ENCODE assay signal across 8 cellular contexts in genomic region chr17:1487939-1488825, GRCh38. TPM values are rescaled to one million over a fixed set of nuclear protein-coding genes. Genes with fewer than 3 reads are reported as not detected.
DNase-seq lines count a peak whose midpoint lies in the region; ATAC-seq, FAIRE-seq and TF ChIP-seq lines count a peak whose summit lies in the region.

No MANE protein-coding gene starts in this region.

- H3K79me2 ChIP-seq in GM23338 (replicated peaks; ENCODE audit: insufficient read depth) (peaks cover 8% of the 10 kb centered on the region; the same call in 1 of the 2 replicates), endothelial cell of umbilical vein (ENCODE audit: control insufficient read depth, insufficient read depth, low read length) (peaks cover 43% of the 10 kb centered on the region)

- H3K4me1 Mint-ChIP-seq in GM23338 = peaks cover 34% of the 10 kb centered on the region

- H4K20me1 ChIP-seq in GM23338 (replicated peaks; ENCODE audit: insufficient read depth) (no peaks in the 10 kb centered on the region; the same call in 1 of the 2 replicates), endothelial cell of umbilical vein (replicated peaks; ENCODE audit: control insufficient read depth, extremely low read depth, insufficient read depth, low read length) (no peaks in the 10 kb centered on the region)

- H2AFZ ChIP-seq in GM23338 (peak overlapping the region; percentile 78; the same call in 1 of the 2 replicates), endothelial cell of umbilical vein (ENCODE audit: low read depth, low read length) (no peak overlapping the region)

- CTCF ChIA-PET in endothelial cell of umbilical vein (lab: Charles Lee) = interaction anchor here (0.6 to 4.6 kb wide), 5 partner anchors 23 to 142 kb away, joined by 3 to 36 read pairs (median 5); partner anchors contain the start of gene INPP5K

- TF ChIP-seq POLR2A in endothelial cell of umbilical vein (IDR thresholded peaks at IDR 0.05; ENCODE audit: low read depth, low read length) = peak; percentile 60

- peaks cover 50% of the 10 kb centered on the region for H3K27me3 Mint-ChIP-seq in GM23338 (ENCODE audit: insufficient read depth, low read depth, poor library complexity)

- no peaks in the 10 kb centered on the region; the same call in 2 of the 3 replicates for H3K9me3 Mint-ChIP-seq in GM23338

- H3K4me2 ChIP-seq in GM23338 = peak overlapping the region; percentile 85
- H3K4me2 ChIP-seq in endothelial cell of umbilical vein (ENCODE audit: insufficient read depth, low read length) = peak overlapping the region; percentile 15

- H3K9me1 ChIP-seq in endothelial cell of umbilical vein (replicated peaks; ENCODE audit: control insufficient read depth, extremely low read depth, insufficient read depth, low read length) = no peaks in the 10 kb centered on the region

- H3K27ac ChIP-seq in GM23338 (ENCODE audit: low read depth) (no peak overlapping the region), endothelial cell of umbilical vein (ENCODE audit: insufficient read depth, low read depth, low read length) (peak overlapping the region; percentile 61)

- peak; percentile 89 for FAIRE-seq in endothelial cell of umbilical vein (lab: Jason Lieb, UNC)

- H3K9me3 ChIP-seq in endothelial cell of umbilical vein (replicated peaks; ENCODE audit: control insufficient read depth, insufficient read depth, low read length) = no peaks in the 10 kb centered on the region

- peaks cover 36% of the 10 kb centered on the region for H3F3A ChIP-seq in GM23338 (replicated peaks; ENCODE audit: low read depth)

- BruUV-seq in endothelial cell of umbilical vein (replicated peaks; lab: Mats Ljungman, UMichigan) = no TSS peak

- no peak overlapping the region for H3K27ac Mint-ChIP-seq in GM23338

- dilution Hi-C loops in endothelial cell of umbilical vein (cut with MboI; ENCODE audit: extremely low pct_ligation_motif_present, low sequenced_read_pairs) = no loop called here

- peak overlapping the region; percentile 16 for H3K9ac ChIP-seq in endothelial cell of umbilical vein (replicated peaks; ENCODE audit: extremely low read depth, insufficient read depth, low read length)

- H3K36me3 Mint-ChIP-seq in GM23338 (ENCODE audit: low read depth) = peaks cover 8% of the 10 kb centered on the region; the same call in 1 of the 3 replicates

- H3K4me1 ChIP-seq in GM23338 (ENCODE audit: insufficient read depth) (peaks cover 19% of the 10 kb centered on the region), endothelial cell of umbilical vein (ENCODE audit: control insufficient read depth, extremely low read depth, insufficient read depth, low read length) (peaks cover 37% of the 10 kb centered on the region)

- H3K27me3 ChIP-seq in GM23338 (ENCODE audit: insufficient read depth) = peaks cover 46% of the 10 kb centered on the region
- H3K27me3 ChIP-seq in endothelial cell of umbilical vein (ENCODE audit: control insufficient read depth in 2 of 2, insufficient read depth in 2 of 2, low read length in 2 of 2) = no peaks in the 10 kb centered on the region

- H3K4me3 Mint-ChIP-seq in GM23338 = peak overlapping the region; percentile 78

- TF ChIP-seq CTCF in GM23338 (conservative IDR thresholded peaks at IDR 0.05; ENCODE audit: low read depth in 2 of 2) (no peak), endothelial cell of umbilical vein (IDR thresholded peaks at IDR 0.05; ENCODE audit: extremely low read depth in 1 of 2, insufficient read depth in 1 of 2, low read depth in 1 of 2, low read length in 2 of 2) (no peak)

- DNase-seq in C1 segment of cervical spinal cord (lab: John Stamatoyannopoulos, UW) (peak in 12 of 14 donors; percentile 32 to 80 (median 50)), GM23338 (ENCODE audit: low spot score) (peak; percentile 90), NCI-H82 (lab: John Stamatoyannopoulos, UW) (peak; percentile 89), activated T-cell treated with anti-CD3 and anti-CD28 coated beads for 4 hours (peak; percentile 53), endothelial cell of umbilical vein (ENCODE audit: low read depth, low spot score) (peak; percentile 80), mesenteric fat pad (ENCODE audit: low spot score) (peak; percentile 94)
- peak; percentile 59 for DNase-seq in stimulated activated CD8-positive, alpha-beta memory T cell treated with anti-CD3 and anti-CD28 coated beads, Interleukin-12 subunit alpha, Interleukin-12 subunit beta, amount 100 ng/mL, for 4 hours (ENCODE audit: low read depth)

- H3K4me3 ChIP-seq in GM23338 = peak overlapping the region; percentile 65
- H3K4me3 ChIP-seq in endothelial cell of umbilical vein (replicated peaks in 1 of 3; ENCODE audit: insufficient read depth in 1 of 3, low read depth in 1 of 3, low read length in 3 of 3) = peak overlapping the region in 2 of 3 experiments; percentile 15 to 21

- ATAC-seq in GM23338 (peak; percentile 8), HG03342 (IDR thresholded peaks at IDR 0.05; ENCODE audit: unreplicated experiment) (no peak)

- no peaks in the 10 kb centered on the region for H3K9me2 ChIP-seq in GM23338 (ENCODE audit: insufficient read depth)

- intact Hi-C loops in endothelial cell of umbilical vein (cut with micrococcal nuclease) = loop anchor here (1.0 kb wide), 1 partner anchor 32 kb away; the partner anchor contains the start of gene CRK

- no peaks in the 10 kb centered on the region for H3K36me3 ChIP-seq in GM23338 (ENCODE audit: insufficient read depth)
- H3K36me3 ChIP-seq in endothelial cell of umbilical vein (ENCODE audit: control insufficient read depth in 2 of 2, extremely low read depth in 1 of 2, insufficient read depth in 2 of 2, low read length in 2 of 2) = peaks cover 2 to 4% of the 10 kb centered on the region in 2 experiments

- POLR2A ChIA-PET in endothelial cell of umbilical vein (lab: Charles Lee) = interaction anchor here (1.0 kb wide), 1 partner anchor 28 kb away, joined by 4 read pairs; the partner anchor contains the start of gene INPP5K

TF ChIP-seq in GM23338, 12 proteins besides CTCF, POLR2A, EP300 and RAD21:
- peak; percentile 65 for TF ChIP-seq CREB1 (CRISPR knock-in tag; IDR thresholded peaks at IDR 0.05; ENCODE audit: low read depth)
- no peak for TF ChIP-seq STAT1 (IDR thresholded peaks at IDR 0.05; ENCODE audit: unreplicated experiment)
- peak; percentile 30; the same call in 1 of the 2 replicates for TF ChIP-seq POLR2AphosphoS5 (IDR thresholded peaks at IDR 0.05; ENCODE audit: low read depth)

TF ChIP-seq in endothelial cell of umbilical vein, 7 proteins besides CTCF, POLR2A, EP300 and RAD21:
- TF ChIP-seq POLR2AphosphoS5 (IDR thresholded peaks at IDR 0.05; ENCODE audit: insufficient read depth, low read depth, low read length) (peak; percentile 94), JUN (IDR thresholded peaks at IDR 0.05; ENCODE audit: borderline replicate concordance, insufficient read depth, insufficient read length, low read depth) (no peak), FOS (IDR thresholded peaks at IDR 0.05; ENCODE audit: borderline replicate concordance, insufficient read depth, low read length) (peak; percentile 37), MYC (IDR thresholded peaks at IDR 0.05; ENCODE audit: low read depth, low read length) (no peak)
TF ChIP-seq in endothelial cell of umbilical vein: peak in this region for 2.

RNA-seq across cellular contexts. Expression of gene MYO1C, which starts 4.3 kb away (rescaled TPM):
- total RNA-seq in GM23338 (2014; rRNA removed; shearing (Covaris generic)) = 35.2 and 57.1 TPM in 2 replicates
- polyA plus RNA-seq in GM23338 (2016; fragmentation: Nextera tagmentation; extraction: Ambion mirVana) (12.3 and 13.9 TPM in 2 replicates), endothelial cell of umbilical vein (141 and 145 TPM in 2 replicates)
- total RNA-seq in endothelial cell of umbilical vein (195 and 206 TPM in 2 replicates), mesenteric fat pad (552 TPM)
- 124 and 132 TPM in 2 replicates for polyA plus RNA-seq in endothelial cell of umbilical vein (2011; cell fraction: cytosol; rRNA removed)
- 298 and 335 TPM in 2 replicates for polyA plus RNA-seq in endothelial cell of umbilical vein (2011; cell fraction: nucleus; rRNA removed)
- polyA plus RNA-seq in endothelial cell of umbilical vein (2012) = 160 and 189 TPM in 2 replicates
- polyA minus RNA-seq in endothelial cell of umbilical vein = 298 and 349 TPM in 2 replicates
- polyA minus RNA-seq in endothelial cell of umbilical vein (2011; cell fraction: cytosol; rRNA and poly(A)+ RNA removed) = 60.4 TPM
- polyA minus RNA-seq in endothelial cell of umbilical vein (2011; cell fraction: nucleus; rRNA and poly(A)+ RNA removed) = 122 and 135 TPM in 2 replicates

RNA-seq across cellular contexts. Expression of gene INPP5K, which starts 28.2 kb away (rescaled TPM):
- 22.5 and 29.7 TPM in 2 replicates for total RNA-seq in GM23338 (2014; rRNA removed; shearing (Covaris generic))
- 8.4 TPM in 2 replicates for polyA plus RNA-seq in GM23338 (2016; fragmentation: Nextera tagmentation; extraction: Ambion mirVana)
- total RNA-seq in endothelial cell of umbilical vein = 41.3 and 44.2 TPM in 2 replicates
- 53.8 and 54.1 TPM in 2 replicates for polyA plus RNA-seq in endothelial cell of umbilical vein
- 30.0 and 33.1 TPM in 2 replicates for polyA plus RNA-seq in endothelial cell of umbilical vein (2011; cell fraction: cytosol; rRNA removed)
- polyA plus RNA-seq in endothelial cell of umbilical vein (2011; cell fraction: nucleus; rRNA removed) = 49.9 and 59.3 TPM in 2 replicates
- polyA plus RNA-seq in endothelial cell of umbilical vein (2012) = 31.5 and 37.8 TPM in 2 replicates
- 74.5 and 93.9 TPM in 2 replicates for polyA minus RNA-seq in endothelial cell of umbilical vein
- 28.6 TPM for polyA minus RNA-seq in endothelial cell of umbilical vein (2011; cell fraction: cytosol; rRNA and poly(A)+ RNA removed)
- polyA minus RNA-seq in endothelial cell of umbilical vein (2011; cell fraction: nucleus; rRNA and poly(A)+ RNA removed) = 34.6 and 44.4 TPM in 2 replicates
- total RNA-seq in mesenteric fat pad = 77.6 TPM

RNA-seq across cellular contexts. Expression of gene CRK, which starts 32.1 kb away (rescaled TPM):
- 59.8 and 61.1 TPM in 2 replicates for total RNA-seq in GM23338 (2014; rRNA removed; shearing (Covaris generic))
- polyA plus RNA-seq in GM23338 (2016; fragmentation: Nextera tagmentation; extraction: Ambion mirVana) = 28.6 and 32.6 TPM in 2 replicates
- total RNA-seq in endothelial cell of umbilical vein = 67.2 and 71.3 TPM in 2 replicates
- polyA plus RNA-seq in endothelial cell of umbilical vein = 41.2 and 52.8 TPM in 2 replicates
- 60.3 and 63.7 TPM in 2 replicates for polyA plus RNA-seq in endothelial cell of umbilical vein (2011; cell fraction: cytosol; rRNA removed)
- 27.0 and 33.4 TPM in 2 replicates for polyA plus RNA-seq in endothelial cell of umbilical vein (2011; cell fraction: nucleus; rRNA removed)
- 55.9 and 69.4 TPM in 2 replicates for polyA plus RNA-seq in endothelial cell of umbilical vein (2012)
- 85.7 and 87.4 TPM in 2 replicates for polyA minus RNA-seq in endothelial cell of umbilical vein
- polyA minus RNA-seq in endothelial cell of umbilical vein (2011; cell fraction: cytosol; rRNA and poly(A)+ RNA removed) = 31.6 TPM
- 21.8 and 27.1 TPM in 2 replicates for polyA minus RNA-seq in endothelial cell of umbilical vein (2011; cell fraction: nucleus; rRNA and poly(A)+ RNA removed)
- total RNA-seq in mesenteric fat pad = 97.0 TPM
